Comparison of ENCODE assay signal across 25 cellular contexts in the genomic region with DNA sequence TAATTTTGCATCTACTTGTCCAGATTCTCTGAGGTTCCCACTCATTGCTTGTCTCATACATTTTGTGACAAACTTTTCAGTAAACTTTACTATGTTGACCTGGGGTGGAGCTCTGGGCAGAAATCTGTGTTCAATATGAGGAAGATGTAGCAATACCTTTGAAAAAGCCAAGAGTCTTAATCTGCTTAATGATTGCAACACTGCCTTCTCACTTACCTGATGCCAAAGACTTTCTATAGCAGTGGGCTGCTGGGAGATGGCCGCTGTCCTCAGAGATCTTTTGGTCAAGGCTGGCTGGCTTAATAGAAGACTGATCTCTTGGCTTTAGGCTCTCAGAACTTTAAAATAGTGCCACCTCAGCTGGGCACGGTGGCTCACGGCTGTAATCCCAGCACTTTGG.
"Had no signal": no experiment of that assay in that cellular context is flagged by ENCODE, and none has a peak within 500 bp of the region (broad histone marks: within the 10 kb centered on the region; RNA-seq: fewer than 3 reads in every experiment).

No MANE protein-coding gene starts in this region.

- H3K9me2 ChIP-seq: SK-N-SH had no signal

- DNase-seq: activated CD4-positive, alpha-beta memory T cell treated with anti-CD3 and anti-CD28 coated beads for 36 hours; activated CD4-positive, alpha-beta T cell treated with anti-CD3 and anti-CD28 coated beads, Interleukin-2, amount 10 ng/mL, durations not matched to agents 7 days and 5 days; activated CD4-positive, CD25-positive, alpha-beta regulatory T cell; activated CD8-positive, alpha-beta memory T cell treated with anti-CD3 and anti-CD28 coated beads for 24 hours; activated gamma-delta T cell treated with Interleukin-2 at 50 U/mL for 16 hours; activated naive CD4-positive, alpha-beta T cell treated with anti-CD3 and anti-CD28 coated beads, Interleukin-2, amount 10 ng/mL, durations not matched to agents 7 days and 5 days; activated naive CD8-positive, alpha-beta T cell treated with anti-CD3 and anti-CD28 coated beads for 36 hours; activated T-cell treated with anti-CD3 and anti-CD28 coated beads for 4 hours; activated T-cell treated with anti-CD3 and anti-CD28 coated beads, Interleukin-2, amount 50 U/mL, for 72 hours; adrenal gland; anterior cingulate cortex; central memory CD4-positive, alpha-beta T cell; MM.1S; NCI-H1105 treated with DMSO at 0.1 percent for 48 hours; NCI-H1436 treated with DMSO at 0.1 percent for 48 hours; NCI-H187; NCI-H2081 treated with DMSO at 0.1 percent for 48 hours; NCI-H446; NCI-H524; Peyer's patch; Right ventricle myocardium superior; SJCRH30; SK-N-SH; T-helper 1 cell had no signal

- ATAC-seq: activated T-cell treated with anti-CD3 and anti-CD28 coated beads, Interleukin-2, amount 50 U/mL, for 72 hours had no signal

- H3K4me1 ChIP-seq: adrenal gland, SJCRH30 had no signal

- H3K36me3 ChIP-seq: adrenal gland, Peyer's patch, SJCRH30 had no signal

- H3K4me2 ChIP-seq: SK-N-SH had no signal

- H3K9ac ChIP-seq: SK-N-SH had no signal

- H3K27ac ChIP-seq: adrenal gland, Peyer's patch, RWPE1, SJCRH30 had no signal

- H3K4me3 ChIP-seq: adrenal gland, Peyer's patch, SJCRH30 had no signal

- H3K9me3 ChIP-seq: adrenal gland, Peyer's patch, SJCRH30, SK-N-SH had no signal

- H3K27me3 ChIP-seq: adrenal gland, Peyer's patch, SJCRH30 had no signal
